Comparison of ENCODE assay signal across 9 cellular contexts in the genomic region with DNA sequence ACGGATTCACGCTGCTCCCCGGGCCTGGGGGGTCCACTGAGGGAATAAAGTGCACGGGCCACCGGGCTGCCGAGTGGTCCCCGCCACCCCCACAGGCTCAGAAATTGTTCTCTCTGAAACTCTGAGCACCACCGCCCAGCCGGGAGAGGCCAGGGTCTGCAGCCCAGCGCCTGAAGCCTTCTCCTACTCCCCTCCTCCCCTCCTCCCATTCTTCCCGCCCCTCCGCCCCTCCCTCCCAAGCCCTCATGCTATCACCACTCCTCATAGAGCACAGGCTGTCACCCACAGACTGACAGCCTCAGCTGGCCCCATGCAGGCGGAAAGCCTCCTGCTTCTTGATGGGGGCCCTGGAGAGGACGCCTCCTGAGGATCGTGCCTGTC. TPM values are rescaled to one million over a fixed set of nuclear protein-coding genes. Genes with fewer than 3 reads are reported as not detected.
DNase-seq lines count a peak whose midpoint lies in the region; ATAC-seq and TF ChIP-seq lines count a peak whose summit lies in the region.
"Had no signal": no experiment of that assay in that cellular context is flagged by ENCODE, and none has a peak within 500 bp of the region (broad histone marks: within the 10 kb centered on the region; RNA-seq: fewer than 3 reads in every experiment).

No MANE protein-coding gene starts in this region.

- no peak for TF ChIP-seq CTCF in activated CD8-positive, alpha-beta T cell treated with anti-CD3 and anti-CD28 coated beads for 36 hours (IDR thresholded peaks at IDR 0.05)

- no peak overlapping the region for H3K27ac Mint-ChIP-seq in activated CD4-positive, alpha-beta T cell treated with anti-CD3 and anti-CD28 coated beads, Interleukin-2, amount 10 ng/mL, durations not matched to agents 24 days and 14 days
- H3K27ac Mint-ChIP-seq in activated CD8-positive, alpha-beta T cell treated with anti-CD3 and anti-CD28 coated beads for 36 hours = no peak overlapping the region

- no peaks in the 10 kb centered on the region for H3K36me3 ChIP-seq in iPS-15b (ENCODE audit: control insufficient read depth, insufficient read depth, low read length)
- no peaks in the 10 kb centered on the region for H3K36me3 ChIP-seq in stomach smooth muscle (ENCODE audit: control insufficient read depth in 2 of 2, insufficient read depth in 2 of 2, low read length in 2 of 2)

- peaks cover 13% of the 10 kb centered on the region for H3K27me3 ChIP-seq in iPS-15b (ENCODE audit: control insufficient read depth, insufficient read depth, low read length)
- H3K27me3 ChIP-seq in stomach smooth muscle (ENCODE audit: control insufficient read depth in 1 of 2, insufficient read depth in 2 of 2, low read length in 2 of 2) = no peaks in the 10 kb centered on the region

- POLR2A ChIA-PET in activated CD8-positive, alpha-beta T cell treated with anti-CD3 and anti-CD28 coated beads for 36 hours (lab: Charles Lee) = interaction anchor here (1.4 kb wide), 1 partner anchor 17 kb away, joined by 4 read pairs; no protein-coding TSS in a partner anchor

- no peaks in the 10 kb centered on the region for H3K9me3 Mint-ChIP-seq in activated CD4-positive, alpha-beta T cell treated with anti-CD3 and anti-CD28 coated beads, Interleukin-2, amount 10 ng/mL, durations not matched to agents 24 days and 14 days
- no peaks in the 10 kb centered on the region for H3K9me3 Mint-ChIP-seq in activated CD8-positive, alpha-beta T cell treated with anti-CD3 and anti-CD28 coated beads for 36 hours

- DNase-seq in activated CD4-positive, alpha-beta T cell treated with anti-CD3 and anti-CD28 coated beads, Interleukin-2, amount 10 ng/mL, durations not matched to agents 24 days and 14 days = no peak
- no peak for DNase-seq in activated CD4-positive, alpha-beta T cell treated with anti-CD3 and anti-CD28 coated beads, Interleukin-2, amount 50 U/mL, for 4 hours
- no peak for DNase-seq in activated CD8-positive, alpha-beta T cell treated with anti-CD3 and anti-CD28 coated beads for 36 hours
- DNase-seq in sciatic nerve (ENCODE audit: low spot score) = no peak

- H3K4me3 ChIP-seq in iPS-15b (ENCODE audit: low read depth, low read length) (peak overlapping the region; percentile 32), stomach smooth muscle (ENCODE audit: low read length in 2 of 2) (peak overlapping the region; percentile 46 to 64)

- peak overlapping the region; percentile 69 for H3K4me3 Mint-ChIP-seq in activated CD4-positive, alpha-beta T cell treated with anti-CD3 and anti-CD28 coated beads, Interleukin-2, amount 10 ng/mL, durations not matched to agents 24 days and 14 days
- peak overlapping the region; percentile 33 for H3K4me3 Mint-ChIP-seq in activated CD8-positive, alpha-beta T cell treated with anti-CD3 and anti-CD28 coated beads for 36 hours

- intact Hi-C loops in activated CD4-positive, alpha-beta T cell treated with anti-CD3 and anti-CD28 coated beads, Interleukin-2, amount 10 ng/mL, durations not matched to agents 24 days and 14 days (cut with micrococcal nuclease) = loop anchor here (2.0 kb wide), 1 partner anchor 15 kb away; no protein-coding TSS in a partner anchor
- intact Hi-C loops in activated CD8-positive, alpha-beta T cell treated with anti-CD3 and anti-CD28 coated beads for 36 hours (cut with micrococcal nuclease) = no loop called here
- intact Hi-C loops in sciatic nerve (cut with DNase I) = no loop called here

- H3K4me1 ChIP-seq in iPS-15b (ENCODE audit: control insufficient read depth, insufficient read depth, low read length) = peaks cover 2% of the 10 kb centered on the region
- peaks cover 39% of the 10 kb centered on the region for H3K4me1 ChIP-seq in stomach smooth muscle (ENCODE audit: control insufficient read depth, insufficient read depth, low read length)

- H3K4me1 Mint-ChIP-seq in activated CD4-positive, alpha-beta T cell treated with anti-CD3 and anti-CD28 coated beads, Interleukin-2, amount 10 ng/mL, durations not matched to agents 24 days and 14 days = peaks cover 4% of the 10 kb centered on the region
- peaks cover 4% of the 10 kb centered on the region for H3K4me1 Mint-ChIP-seq in activated CD8-positive, alpha-beta T cell treated with anti-CD3 and anti-CD28 coated beads for 36 hours (ENCODE audit: low read depth)

- no peak overlapping the region for H3K9ac ChIP-seq in iPS-15b (ENCODE audit: low read depth, low read length)
- peak overlapping the region in 1 of 2 donors; percentile 51 for H3K9ac ChIP-seq in stomach smooth muscle (ENCODE audit: low read length in 2 of 2)

- peaks cover 18% of the 10 kb centered on the region for H3K27me3 Mint-ChIP-seq in activated CD4-positive, alpha-beta T cell treated with anti-CD3 and anti-CD28 coated beads, Interleukin-2, amount 10 ng/mL, durations not matched to agents 24 days and 14 days
- peaks cover 16% of the 10 kb centered on the region for H3K27me3 Mint-ChIP-seq in activated CD8-positive, alpha-beta T cell treated with anti-CD3 and anti-CD28 coated beads for 36 hours

- CTCF ChIA-PET in activated CD8-positive, alpha-beta T cell treated with anti-CD3 and anti-CD28 coated beads for 36 hours (lab: Charles Lee) = interaction anchor here (1.3 to 2.2 kb wide), 2 partner anchors 15 to 26 kb away, joined by 3 to 13 read pairs; no protein-coding TSS in a partner anchor

- ATAC-seq in activated CD8-positive, alpha-beta T cell treated with anti-CD3 and anti-CD28 coated beads for 36 hours = no peak
- ATAC-seq in sciatic nerve (no peak), GM18861 (IDR thresholded peaks at IDR 0.05; ENCODE audit: unreplicated experiment) (no peak), HG03469 (IDR thresholded peaks at IDR 0.05; ENCODE audit: unreplicated experiment) (no peak)

- no peaks in the 10 kb centered on the region for H3K9me3 ChIP-seq in iPS-15b (ENCODE audit: control insufficient read depth, insufficient read depth, low read length)
- no peaks in the 10 kb centered on the region for H3K9me3 ChIP-seq in stomach smooth muscle (ENCODE audit: control insufficient read depth in 2 of 2, low read length in 2 of 2)

- no peak overlapping the region for H3K27ac ChIP-seq in stomach smooth muscle (ENCODE audit: low read length)

- H3K36me3 Mint-ChIP-seq in activated CD4-positive, alpha-beta T cell treated with anti-CD3 and anti-CD28 coated beads, Interleukin-2, amount 10 ng/mL, durations not matched to agents 24 days and 14 days (ENCODE audit: low read depth) = no peaks in the 10 kb centered on the region
- H3K36me3 Mint-ChIP-seq in activated CD8-positive, alpha-beta T cell treated with anti-CD3 and anti-CD28 coated beads for 36 hours (ENCODE audit: low read depth) = no peaks in the 10 kb centered on the region

RNA-seq across cellular contexts. Expression of a gene that starts 0.7 kb away (rescaled TPM):
- total RNA-seq in activated CD4-positive, alpha-beta T cell treated with anti-CD3 and anti-CD28 coated beads, Interleukin-2, amount 10 ng/mL, durations not matched to agents 24 days and 14 days = 1.3 and 1.7 TPM in 2 replicates
- under 1 TPM; 0.34 to 0.41 TPM for total RNA-seq in activated CD8-positive, alpha-beta T cell treated with anti-CD3 and anti-CD28 coated beads for 36 hours
- total RNA-seq in sciatic nerve = 10.6 TPM

RNA-seq across cellular contexts. Expression of a gene that starts 17.6 kb away (rescaled TPM):
- not detected in 2 replicates for total RNA-seq in activated CD4-positive, alpha-beta T cell treated with anti-CD3 and anti-CD28 coated beads, Interleukin-2, amount 10 ng/mL, durations not matched to agents 24 days and 14 days
- total RNA-seq in activated CD8-positive, alpha-beta T cell treated with anti-CD3 and anti-CD28 coated beads for 36 hours = not detected
- total RNA-seq in sciatic nerve = not detected
- total RNA-seq: left cardiac atrium had no signal

RNA-seq across cellular contexts. Expression of a gene that starts 25.8 kb away (rescaled TPM):
- total RNA-seq in activated CD4-positive, alpha-beta T cell treated with anti-CD3 and anti-CD28 coated beads, Interleukin-2, amount 10 ng/mL, durations not matched to agents 24 days and 14 days = 67.6 and 69.4 TPM in 2 replicates
- total RNA-seq in activated CD8-positive, alpha-beta T cell treated with anti-CD3 and anti-CD28 coated beads for 36 hours = 10 to 100 TPM; 35.3 to 38.1 TPM
- total RNA-seq in sciatic nerve = 41.9 TPM

RNA-seq across cellular contexts. Expression of a gene that starts 55.7 kb away (rescaled TPM):
- total RNA-seq in activated CD4-positive, alpha-beta T cell treated with anti-CD3 and anti-CD28 coated beads, Interleukin-2, amount 10 ng/mL, durations not matched to agents 24 days and 14 days = 53.2 and 54.7 TPM in 2 replicates
- 1 to 10 TPM; 4.9 to 9.9 TPM for total RNA-seq in activated CD8-positive, alpha-beta T cell treated with anti-CD3 and anti-CD28 coated beads for 36 hours
- 26.9 TPM for total RNA-seq in sciatic nerve
